ENCODE assay signal across 10 cellular contexts in genomic region chr6:30787954-30788353, GRCh38. TPM values are rescaled to one million over a fixed set of nuclear protein-coding genes. Genes with fewer than 3 reads are reported as not detected.
A peak's percentile ranks its signal among the peaks of the same experiment; 100 is the strongest.
DNase-seq lines count a peak whose midpoint lies in the region; ATAC-seq and TF ChIP-seq lines count a peak whose summit lies in the region.
"Had no signal": no experiment of that assay in that cellular context is flagged by ENCODE, and none has a peak within 500 bp of the region (broad histone marks: within the 10 kb centered on the region; RNA-seq: fewer than 3 reads in every experiment).

No MANE protein-coding gene starts in this region.

- H3K36me3 ChIP-seq in heart right ventricle, result no peaks in the 10 kb centered on the region

- no peaks in the 10 kb centered on the region for H3K36me3 Mint-ChIP-seq in activated CD8-positive, alpha-beta memory T cell treated with anti-CD3 and anti-CD28 coated beads, Interleukin-2, amount 10 ng/mL, durations not matched to agents 7 days and 5 days
- peaks cover 15% of the 10 kb centered on the region for H3K36me3 Mint-ChIP-seq in stimulated activated naive CD8-positive, alpha-beta T cell treated with anti-CD3 and anti-CD28 coated beads, Interleukin-15, Interleukin-2, amounts not matched to agents 100 ng/mL and 50 ng/mL, for 24 hours (ENCODE audit: low read depth)

- intact Hi-C loops in heart right ventricle (cut with DNase I), result no loop called here

- 74 to 86% methylated on average over 5 of the region's 5 CpGs for WGBS in heart right ventricle, 2 donors

- H3K27ac ChIP-seq in heart right ventricle, result peak overlapping the region in 3 of 10 donors; percentile 28 to 72 (median 41)
- H3K27ac ChIP-seq: psoas muscle had no signal

- H3K27me3 ChIP-seq in heart right ventricle, result no peaks in the 10 kb centered on the region

- no peaks in the 10 kb centered on the region for H3K27me3 Mint-ChIP-seq in activated CD8-positive, alpha-beta memory T cell treated with anti-CD3 and anti-CD28 coated beads, Interleukin-2, amount 10 ng/mL, durations not matched to agents 7 days and 5 days
- no peaks in the 10 kb centered on the region for H3K27me3 Mint-ChIP-seq in stimulated activated naive CD8-positive, alpha-beta T cell treated with anti-CD3 and anti-CD28 coated beads, Interleukin-15, Interleukin-2, amounts not matched to agents 100 ng/mL and 50 ng/mL, for 24 hours

- H3K9me3 ChIP-seq in heart right ventricle, result no peaks in the 10 kb centered on the region
- H3K9me3 ChIP-seq: psoas muscle had no signal

- no peak for TF ChIP-seq CTCF in heart right ventricle (IDR thresholded peaks at IDR 0.05)

- CTCF ChIA-PET in activated CD8-positive, alpha-beta memory T cell treated with anti-CD3 and anti-CD28 coated beads, Interleukin-2, amount 10 ng/mL, durations not matched to agents 7 days and 5 days (lab: Charles Lee), result interaction anchor here (0.8 to 3.5 kb wide), 5 partner anchors 11 to 51 kb away, joined by 3 to 14 read pairs (median 4); no protein-coding TSS in a partner anchor

- H3K4me3 Mint-ChIP-seq in activated CD8-positive, alpha-beta memory T cell treated with anti-CD3 and anti-CD28 coated beads, Interleukin-2, amount 10 ng/mL, durations not matched to agents 7 days and 5 days, result no peak overlapping the region
- H3K4me3 Mint-ChIP-seq in stimulated activated naive CD8-positive, alpha-beta T cell treated with anti-CD3 and anti-CD28 coated beads, Interleukin-15, Interleukin-2, amounts not matched to agents 100 ng/mL and 50 ng/mL, for 24 hours, result peak overlapping the region; percentile 82

- H3K4me1 Mint-ChIP-seq in activated CD8-positive, alpha-beta memory T cell treated with anti-CD3 and anti-CD28 coated beads, Interleukin-2, amount 10 ng/mL, durations not matched to agents 7 days and 5 days, result peaks cover 50% of the 10 kb centered on the region
- H3K4me1 Mint-ChIP-seq in stimulated activated naive CD8-positive, alpha-beta T cell treated with anti-CD3 and anti-CD28 coated beads, Interleukin-15, Interleukin-2, amounts not matched to agents 100 ng/mL and 50 ng/mL, for 24 hours (ENCODE audit: low read depth), result peaks cover 79% of the 10 kb centered on the region

- H3K27ac Mint-ChIP-seq in activated CD8-positive, alpha-beta memory T cell treated with anti-CD3 and anti-CD28 coated beads, Interleukin-2, amount 10 ng/mL, durations not matched to agents 7 days and 5 days, result peak overlapping the region; percentile 18
- peak overlapping the region; percentile 98 for H3K27ac Mint-ChIP-seq in stimulated activated naive CD8-positive, alpha-beta T cell treated with anti-CD3 and anti-CD28 coated beads, Interleukin-15, Interleukin-2, amounts not matched to agents 100 ng/mL and 50 ng/mL, for 24 hours

- ATAC-seq in activated CD8-positive, alpha-beta memory T cell treated with anti-CD3 and anti-CD28 coated beads, Interleukin-2, amount 10 ng/mL, durations not matched to agents 7 days and 5 days, result peak; percentile 63
- ATAC-seq in heart right ventricle, result peak in 5 of 8 donors; percentile 46 to 75 (median 64)
- no peak for ATAC-seq in GM21360 (IDR thresholded peaks at IDR 0.05; ENCODE audit: unreplicated experiment)
- ATAC-seq in HG02884 (IDR thresholded peaks at IDR 0.05; ENCODE audit: unreplicated experiment), result no peak

- DNase-seq in activated CD8-positive, alpha-beta memory T cell treated with anti-CD3 and anti-CD28 coated beads, Interleukin-2, amount 10 ng/mL, durations not matched to agents 7 days and 5 days, result no peak
- DNase-seq in activated CD8-positive, alpha-beta memory T cell treated with anti-CD3 and anti-CD28 coated beads for 24 hours, result no peak
- peak; percentile 91 for DNase-seq in SKM-1 treated with dmso at 0.1 percent for 144 hours (lab: John Stamatoyannopoulos, UW; ENCODE audit: unreplicated experiment)
- no peak for DNase-seq in heart right ventricle
- DNase-seq in RKO (ENCODE audit: low spot score), result no peak
- DNase-seq: activated CD4-positive, CD25-positive, alpha-beta regulatory T cell treated with anti-CD3 and anti-CD28 coated beads, Interleukin-2, amount 50 U/mL, for 72 hours; psoas muscle had no signal

- no peak overlapping the region for H3K4me3 ChIP-seq in heart right ventricle
- H3K4me3 ChIP-seq: psoas muscle had no signal

- H3K9me3 Mint-ChIP-seq in activated CD8-positive, alpha-beta memory T cell treated with anti-CD3 and anti-CD28 coated beads, Interleukin-2, amount 10 ng/mL, durations not matched to agents 7 days and 5 days (ENCODE audit: low read depth), result no peaks in the 10 kb centered on the region
- H3K9me3 Mint-ChIP-seq in stimulated activated naive CD8-positive, alpha-beta T cell treated with anti-CD3 and anti-CD28 coated beads, Interleukin-15, Interleukin-2, amounts not matched to agents 100 ng/mL and 50 ng/mL, for 24 hours, result no peaks in the 10 kb centered on the region

- peaks cover 0 to 70% (median 0%) of the 10 kb centered on the region in 9 donors for H3K4me1 ChIP-seq in heart right ventricle
- H3K4me1 ChIP-seq: psoas muscle had no signal

RNA-seq across cellular contexts. Expression of gene IER3, which starts 43.6 kb away (rescaled TPM):
- total RNA-seq in activated CD8-positive, alpha-beta memory T cell treated with anti-CD3 and anti-CD28 coated beads, Interleukin-2, amount 10 ng/mL, durations not matched to agents 7 days and 5 days, result 10 to 100 TPM in 1 of 2 experiments, 1 to 10 TPM in 1; 10.0 to 62.7 TPM
- total RNA-seq in heart right ventricle, result 100 to 1,000 TPM in 6 of 10 donors, 10 to 100 TPM in 4; 15.6 to 309 (median 115) TPM
- 10 to 100 TPM; 25.3 to 93.9 TPM for polyA plus RNA-seq in heart right ventricle

RNA-seq across cellular contexts. Expression of gene FLOT1, which starts 45.5 kb away (rescaled TPM):
- total RNA-seq in activated CD8-positive, alpha-beta memory T cell treated with anti-CD3 and anti-CD28 coated beads, Interleukin-2, amount 10 ng/mL, durations not matched to agents 7 days and 5 days, result 100 to 1,000 TPM; 165 to 184 TPM
- 100 to 1,000 TPM; 158 to 280 (median 184) TPM for total RNA-seq in heart right ventricle
- polyA plus RNA-seq in heart right ventricle, result 100 to 1,000 TPM; 233 to 317 TPM

Comparison
In these comparisons a context has a peak if more than half of its experiments do, and no peak if none do; other contexts are left out.
1. ATAC-seq: peak in activated CD8-positive, alpha-beta memory T cell treated with anti-CD3 and anti-CD28 coated beads, Interleukin-2, amount 10 ng/mL, durations not matched to agents 7 days and 5 days (single experiment) and heart right ventricle (5 of 8); none in GM21360 (single experiment) and HG02884 (single experiment).